Comparison of ENCODE assay signal across 13 cellular contexts in the genomic region with DNA sequence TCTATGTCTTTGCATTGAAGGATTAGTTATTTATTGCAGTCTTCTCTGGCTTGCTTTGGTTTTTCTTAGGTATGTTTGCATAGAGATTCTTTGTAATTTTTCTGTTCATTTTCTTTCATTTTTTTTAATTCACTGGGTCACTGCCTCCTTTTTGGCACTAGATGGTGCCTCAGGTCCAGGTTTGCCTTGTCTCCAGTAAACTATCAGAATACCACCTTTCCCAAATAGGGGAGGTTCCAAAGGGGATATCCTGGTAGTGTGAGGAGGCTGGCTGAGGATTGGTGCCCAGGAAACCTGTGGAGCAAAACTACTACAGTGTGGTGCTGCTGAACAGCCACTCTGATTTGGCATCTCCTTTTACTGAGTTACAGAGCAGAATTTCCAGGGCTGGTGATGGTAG.
A peak's percentile ranks its signal among the peaks of the same experiment; 100 is the strongest.
DNase-seq lines count a peak whose midpoint lies in the region; ATAC-seq and TF ChIP-seq lines count a peak whose summit lies in the region.
"Had no signal": no experiment of that assay in that cellular context is flagged by ENCODE, and none has a peak within 500 bp of the region (broad histone marks: within the 10 kb centered on the region; RNA-seq: fewer than 3 reads in every experiment).

No MANE protein-coding gene starts in this region.

- CTCF ChIA-PET in BJ (lab: Yijun Ruan, JAX) = interaction anchor here (1.3 kb wide), 1 partner anchor 398 kb away, joined by 3 read pairs; no protein-coding TSS in a partner anchor
- CTCF ChIA-PET in activated CD8-positive, alpha-beta memory T cell treated with anti-CD3 and anti-CD28 coated beads, Interleukin-2, amount 10 ng/mL, durations not matched to agents 7 days and 5 days (lab: Charles Lee) = no interaction called here

- no peaks in the 10 kb centered on the region for H3K36me3 ChIP-seq in BJ (ENCODE audit: control insufficient read depth, insufficient read depth, low read length)
- H3K36me3 ChIP-seq: ovary had no signal

- ATAC-seq in activated CD8-positive, alpha-beta memory T cell treated with anti-CD3 and anti-CD28 coated beads, Interleukin-2, amount 10 ng/mL, durations not matched to agents 7 days and 5 days = no peak

- no peaks in the 10 kb centered on the region for H3K4me1 Mint-ChIP-seq in activated CD8-positive, alpha-beta memory T cell treated with anti-CD3 and anti-CD28 coated beads, Interleukin-2, amount 10 ng/mL, durations not matched to agents 7 days and 5 days

- DNase-seq in BJ (ENCODE audit: low read depth) (no peak), HFF-Myc (ENCODE audit: extremely low read depth, low read depth) (no peak), iris pigment epithelial cell (ENCODE audit: low read depth) (peak; percentile 6), NCI-H446 treated with DMSO at 0.1 percent for 48 hours (lab: John Stamatoyannopoulos, UW) (no peak), NOMO-1 (lab: John Stamatoyannopoulos, UW; ENCODE audit: unreplicated experiment in 2 of 2) (no peak), NCI-H2227 (lab: John Stamatoyannopoulos, UW; ENCODE audit: unreplicated experiment) (no peak)
- DNase-seq in activated CD8-positive, alpha-beta memory T cell treated with anti-CD3 and anti-CD28 coated beads, Interleukin-2, amount 10 ng/mL, durations not matched to agents 7 days and 5 days = no peak
- DNase-seq: dermis blood vessel endothelial cell; KG1; NK-92 treated with Interleukin-12 subunit alpha and Interleukin-12 subunit beta, amount 100 ng/mL, for 24 hours; ovary had no signal

- TF ChIP-seq CTCF in BJ (IDR thresholded peaks at IDR 0.05; ENCODE audit: insufficient read depth, low read depth, low read length) = peak; percentile 50
- peak; percentile 42 for TF ChIP-seq CTCF in HFF-Myc (IDR thresholded peaks at IDR 0.05; ENCODE audit: low read depth, low read length, missing control alignments)
- TF ChIP-seq CTCF in WI38 (IDR thresholded peaks at IDR 0.05; ENCODE audit: low read depth, low read length) = peak; percentile 56

- H3K4me3 Mint-ChIP-seq in activated CD8-positive, alpha-beta memory T cell treated with anti-CD3 and anti-CD28 coated beads, Interleukin-2, amount 10 ng/mL, durations not matched to agents 7 days and 5 days = no peak overlapping the region
- H3K4me3 Mint-ChIP-seq: activated T-helper 1 cell treated with anti-CD3 and anti-CD28 coated beads, Interleukin-12 subunit alpha, Interleukin-12 subunit beta, Interleukin-2, Interleukin-4 antibody, amounts not matched to agents 30 ng/mL and 10 ng/mL and 1 ng/mL, durations not matched to agents 14 hours and 24 hours and 36 hours had no signal

- H3K9me3 Mint-ChIP-seq in activated CD8-positive, alpha-beta memory T cell treated with anti-CD3 and anti-CD28 coated beads, Interleukin-2, amount 10 ng/mL, durations not matched to agents 7 days and 5 days (ENCODE audit: low read depth) = peaks cover 4% of the 10 kb centered on the region

- H3K4me3 ChIP-seq in BJ (ENCODE audit: low read depth, low read length) (no peak overlapping the region), HFF-Myc (replicated peaks; ENCODE audit: low read depth, low read length) (no peak overlapping the region), WI38 (ENCODE audit: low read depth, low read length) (no peak overlapping the region)
- H3K4me3 ChIP-seq: ovary had no signal

- POLR2A ChIA-PET in BJ (lab: Charles Lee) = no interaction called here

- no peaks in the 10 kb centered on the region for H3K27me3 ChIP-seq in BJ (ENCODE audit: control insufficient read depth, insufficient read depth, low read length)
- H3K27me3 ChIP-seq: ovary had no signal

- H3K36me3 Mint-ChIP-seq in activated CD8-positive, alpha-beta memory T cell treated with anti-CD3 and anti-CD28 coated beads, Interleukin-2, amount 10 ng/mL, durations not matched to agents 7 days and 5 days = no peaks in the 10 kb centered on the region

- H3K27ac Mint-ChIP-seq in activated CD8-positive, alpha-beta memory T cell treated with anti-CD3 and anti-CD28 coated beads, Interleukin-2, amount 10 ng/mL, durations not matched to agents 7 days and 5 days = no peak overlapping the region
- H3K27ac Mint-ChIP-seq: activated T-helper 1 cell treated with anti-CD3 and anti-CD28 coated beads, Interleukin-12 subunit alpha, Interleukin-12 subunit beta, Interleukin-2, Interleukin-4 antibody, amounts not matched to agents 30 ng/mL and 10 ng/mL and 1 ng/mL, durations not matched to agents 14 hours and 24 hours and 36 hours had no signal

- H3K27me3 Mint-ChIP-seq in activated CD8-positive, alpha-beta memory T cell treated with anti-CD3 and anti-CD28 coated beads, Interleukin-2, amount 10 ng/mL, durations not matched to agents 7 days and 5 days = no peaks in the 10 kb centered on the region
